1 cellular context compared by ENCODE assay signal in genomic region chr4:159097785-159098184, GRCh38.
TF ChIP-seq lines count a peak whose summit lies in the region.

No MANE protein-coding gene starts in this region.

TF ChIP-seq in K562, 482 proteins besides CTCF, POLR2A, EP300 and RAD21:
- TF ChIP-seq, protein P1, sequence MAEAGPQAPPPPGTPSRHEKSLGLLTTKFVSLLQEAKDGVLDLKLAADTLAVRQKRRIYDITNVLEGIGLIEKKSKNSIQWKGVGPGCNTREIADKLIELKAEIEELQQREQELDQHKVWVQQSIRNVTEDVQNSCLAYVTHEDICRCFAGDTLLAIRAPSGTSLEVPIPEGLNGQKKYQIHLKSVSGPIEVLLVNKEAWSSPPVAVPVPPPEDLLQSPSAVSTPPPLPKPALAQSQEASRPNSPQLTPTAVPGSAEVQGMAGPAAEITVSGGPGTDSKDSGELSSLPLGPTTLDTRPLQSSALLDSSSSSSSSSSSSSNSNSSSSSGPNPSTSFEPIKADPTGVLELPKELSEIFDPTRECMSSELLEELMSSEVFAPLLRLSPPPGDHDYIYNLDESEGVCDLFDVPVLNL (CRISPR knock-in tag; IDR thresholded peaks at IDR 0.05; ENCODE audit: low read depth) = no peak
